ENCODE assay signal across 16 cellular contexts in genomic region chr1:232953176-232953524, GRCh38. TPM values are rescaled to one million over a fixed set of nuclear protein-coding genes. Genes with fewer than 3 reads are reported as not detected.
DNase-seq lines count a peak whose midpoint lies in the region; ATAC-seq and TF ChIP-seq lines count a peak whose summit lies in the region.
"Had no signal": no experiment of that assay in that cellular context is flagged by ENCODE, and none has a peak within 500 bp of the region (broad histone marks: within the 10 kb centered on the region; RNA-seq: fewer than 3 reads in every experiment).

No MANE protein-coding gene starts in this region.

- peak overlapping the region; percentile 84 for H3K27ac ChIP-seq in HUES48 (ENCODE audit: low read depth, low read length)
- no peak overlapping the region for H3K27ac ChIP-seq in neural cell (ENCODE audit: low read length)
- H3K27ac ChIP-seq: dorsolateral prefrontal cortex, gastroesophageal sphincter, left lung, SK-N-MC had no signal

- H3K4me1 ChIP-seq in HUES48 (ENCODE audit: control insufficient read depth, insufficient read depth, low read length) = peaks cover 28% of the 10 kb centered on the region

- peaks cover 27% of the 10 kb centered on the region for H3K36me3 ChIP-seq in HUES48 (ENCODE audit: control insufficient read depth, insufficient read depth, low read length)
- H3K36me3 ChIP-seq in neural cell (ENCODE audit: insufficient read depth, low read length) = peaks cover under 1% of the 10 kb centered on the region

- no peak for TF ChIP-seq EP300 in neural cell (conservative IDR thresholded peaks at IDR 0.05; ENCODE audit: poor library complexity, severe bottlenecking)

- no peak overlapping the region for H3K9ac ChIP-seq in HUES48 (ENCODE audit: low read depth, low read length)
- no peak overlapping the region for H3K9ac ChIP-seq in neural cell (ENCODE audit: low read length)

- no peaks in the 10 kb centered on the region for H3K9me3 ChIP-seq in HUES48 (ENCODE audit: control insufficient read depth, insufficient read depth, low read length)
- no peaks in the 10 kb centered on the region for H3K9me3 ChIP-seq in neural cell (ENCODE audit: low read length)
- H3K9me3 ChIP-seq: psoas muscle had no signal

- peak; percentile 8 for TF ChIP-seq CTCF in neural cell (IDR thresholded peaks at IDR 0.05; ENCODE audit: poor library complexity, severe bottlenecking)

- peaks cover 14% of the 10 kb centered on the region for H3K9me3 Mint-ChIP-seq in activated CD4-positive, alpha-beta T cell treated with anti-CD3 and anti-CD28 coated beads, Interleukin-2, amount 10 ng/mL, durations not matched to agents 24 days and 14 days
- H3K9me3 Mint-ChIP-seq in activated T-helper 17 cell treated with anti-CD3 and anti-CD28 coated beads, Interleukin-2, amount 50 U/mL, for 72 hours = no peaks in the 10 kb centered on the region

- no peak for ATAC-seq in activated T-helper 17 cell treated with anti-CD3 and anti-CD28 coated beads, Interleukin-2, amount 50 U/mL, for 72 hours (replicated peaks)
- ATAC-seq in GM21423 (IDR thresholded peaks at IDR 0.05; ENCODE audit: unreplicated experiment) (no peak), sciatic nerve (no peak)
- ATAC-seq: activated T-cell treated with anti-CD3 and anti-CD28 coated beads, Interleukin-2, amount 50 U/mL, for 4 hours; gastroesophageal sphincter; left lung had no signal

- no peak for DNase-seq in activated CD4-positive, alpha-beta T cell treated with anti-CD3 and anti-CD28 coated beads, Interleukin-2, amount 10 ng/mL, durations not matched to agents 24 days and 14 days
- no peak for DNase-seq in activated CD4-positive, alpha-beta T cell treated with anti-CD3 and anti-CD28 coated beads for 48 hours
- DNase-seq in glomerular visceral epithelial cell (ENCODE audit: extremely low spot score) (no peak), sciatic nerve (ENCODE audit: low spot score) (no peak)
- DNase-seq: activated naive CD8-positive, alpha-beta T cell treated with anti-CD3 and anti-CD28 coated beads, Interleukin-2, amount 10 ng/mL, durations not matched to agents 7 days and 5 days; left lung had no signal

- H4K20me1 ChIP-seq in neural cell (ENCODE audit: insufficient read depth) = no peaks in the 10 kb centered on the region

- no peaks in the 10 kb centered on the region for H3F3A ChIP-seq in neural cell (ENCODE audit: insufficient read depth, low read length, poor library complexity, severe bottlenecking)

- peaks cover 28% of the 10 kb centered on the region for H3K36me3 Mint-ChIP-seq in activated CD4-positive, alpha-beta T cell treated with anti-CD3 and anti-CD28 coated beads, Interleukin-2, amount 10 ng/mL, durations not matched to agents 24 days and 14 days (ENCODE audit: low read depth)
- peaks cover 38% of the 10 kb centered on the region for H3K36me3 Mint-ChIP-seq in activated T-helper 17 cell treated with anti-CD3 and anti-CD28 coated beads, Interleukin-2, amount 50 U/mL, for 72 hours (ENCODE audit: low read depth)

- peaks cover 34% of the 10 kb centered on the region for H3K4me1 Mint-ChIP-seq in activated CD4-positive, alpha-beta T cell treated with anti-CD3 and anti-CD28 coated beads, Interleukin-2, amount 10 ng/mL, durations not matched to agents 24 days and 14 days
- peaks cover 21% of the 10 kb centered on the region for H3K4me1 Mint-ChIP-seq in activated T-helper 17 cell treated with anti-CD3 and anti-CD28 coated beads, Interleukin-2, amount 50 U/mL, for 72 hours

- H3K4me3 Mint-ChIP-seq in activated CD4-positive, alpha-beta T cell treated with anti-CD3 and anti-CD28 coated beads, Interleukin-2, amount 10 ng/mL, durations not matched to agents 24 days and 14 days = peak overlapping the region; percentile 50
- peak overlapping the region; percentile 96 for H3K4me3 Mint-ChIP-seq in activated T-helper 17 cell treated with anti-CD3 and anti-CD28 coated beads, Interleukin-2, amount 50 U/mL, for 72 hours
- H3K4me3 Mint-ChIP-seq: activated naive CD8-positive, alpha-beta T cell treated with anti-CD3 and anti-CD28 coated beads, Interleukin-2, amount 10 ng/mL, durations not matched to agents 7 days and 5 days had no signal

- H3K27me3 ChIP-seq in HUES48 (ENCODE audit: control insufficient read depth, insufficient read depth, low read length) (no peaks in the 10 kb centered on the region), neural cell (ENCODE audit: insufficient read depth, low read depth, low read length) (no peaks in the 10 kb centered on the region)
- H3K27me3 ChIP-seq: dorsolateral prefrontal cortex, gastroesophageal sphincter, left lung had no signal

- intact Hi-C loops in activated CD4-positive, alpha-beta T cell treated with anti-CD3 and anti-CD28 coated beads, Interleukin-2, amount 10 ng/mL, durations not matched to agents 24 days and 14 days (cut with micrococcal nuclease) = loop anchor here (5.0 kb wide), 2 partner anchors 61 to 374 kb away; partner anchors contain the start of gene MAP3K21
- intact Hi-C loops in sciatic nerve (cut with DNase I) = no loop called here

- no peak overlapping the region for H3K4me3 ChIP-seq in HUES48 (ENCODE audit: low read depth, low read length)
- no peak overlapping the region for H3K4me3 ChIP-seq in neural cell (ENCODE audit: low read length)
- H3K4me3 ChIP-seq: dorsolateral prefrontal cortex, gastroesophageal sphincter, left lung, psoas muscle, SK-N-MC had no signal

- no peak overlapping the region for H2AFZ ChIP-seq in neural cell (ENCODE audit: low read depth, low read length)

- H3K27me3 Mint-ChIP-seq in activated CD4-positive, alpha-beta T cell treated with anti-CD3 and anti-CD28 coated beads, Interleukin-2, amount 10 ng/mL, durations not matched to agents 24 days and 14 days = no peaks in the 10 kb centered on the region
- no peaks in the 10 kb centered on the region for H3K27me3 Mint-ChIP-seq in activated T-helper 17 cell treated with anti-CD3 and anti-CD28 coated beads, Interleukin-2, amount 50 U/mL, for 72 hours
- H3K27me3 Mint-ChIP-seq: activated naive CD8-positive, alpha-beta T cell treated with anti-CD3 and anti-CD28 coated beads, Interleukin-2, amount 10 ng/mL, durations not matched to agents 7 days and 5 days; IgD-negative memory B cell had no signal

- H3K27ac Mint-ChIP-seq in activated CD4-positive, alpha-beta T cell treated with anti-CD3 and anti-CD28 coated beads, Interleukin-2, amount 10 ng/mL, durations not matched to agents 24 days and 14 days = no peak overlapping the region
- no peak overlapping the region for H3K27ac Mint-ChIP-seq in activated T-helper 17 cell treated with anti-CD3 and anti-CD28 coated beads, Interleukin-2, amount 50 U/mL, for 72 hours
- H3K27ac Mint-ChIP-seq: activated naive CD8-positive, alpha-beta T cell treated with anti-CD3 and anti-CD28 coated beads, Interleukin-2, amount 10 ng/mL, durations not matched to agents 7 days and 5 days had no signal

- H3K79me2 ChIP-seq in neural cell (replicated peaks; ENCODE audit: insufficient read depth, low read length) = peaks cover 15% of the 10 kb centered on the region

- no peaks in the 10 kb centered on the region for H3K9me2 ChIP-seq in neural cell (ENCODE audit: insufficient read depth, low read length)

- no peak for TF ChIP-seq RAD21 in neural cell (conservative IDR thresholded peaks at IDR 0.05)

- H3K4me2 ChIP-seq in neural cell (ENCODE audit: low read length) = no peak overlapping the region

TF ChIP-seq in neural cell, 6 proteins besides CTCF, POLR2A, EP300 and RAD21:
- TF ChIP-seq MXI1 (conservative IDR thresholded peaks at IDR 0.05; ENCODE audit: poor library complexity, severe bottlenecking) (no peak), TAF1 (IDR thresholded peaks at IDR 0.05; ENCODE audit: low read depth) (no peak), EZH2 (IDR thresholded peaks at IDR 0.05; ENCODE audit: borderline replicate concordance, insufficient read depth, low read length, poor library complexity, severe bottlenecking) (no peak), SMC3 (conservative IDR thresholded peaks at IDR 0.05; ENCODE audit: poor library complexity) (no peak), POLR2AphosphoS5 (IDR thresholded peaks at IDR 0.05) (no peak), REST (IDR thresholded peaks at IDR 0.05; ENCODE audit: borderline replicate concordance) (no peak)

RNA-seq across cellular contexts. Expression of gene NTPCR, which starts 2.7 kb away (rescaled TPM):
- total RNA-seq in activated CD4-positive, alpha-beta T cell treated with anti-CD3 and anti-CD28 coated beads, Interleukin-2, amount 10 ng/mL, durations not matched to agents 24 days and 14 days = 30.0 and 30.5 TPM in 2 replicates
- total RNA-seq in activated T-helper 17 cell treated with anti-CD3 and anti-CD28 coated beads, Interleukin-2, amount 50 U/mL, for 72 hours = 10 to 100 TPM; 40.9 to 53.0 TPM
- polyA plus RNA-seq in neural cell = 36.7 and 52.6 TPM in 2 replicates
- 22.6 and 32.0 TPM in 2 replicates for polyA minus RNA-seq in neural cell
- total RNA-seq in sciatic nerve = 31.8 TPM
